Comparison of ENCODE assay signal across 1 cellular context in genomic region chr17:7840875-7841274, GRCh38.
TF ChIP-seq lines count a peak whose summit lies in the region.

No MANE protein-coding gene starts in this region.

TF ChIP-seq in endothelial cell of umbilical vein, 7 proteins besides CTCF, POLR2A, EP300 and RAD21:
- TF ChIP-seq MAX (IDR thresholded peaks at IDR 0.05; ENCODE audit: insufficient read depth, insufficient read length) (no peak), POLR2AphosphoS5 (IDR thresholded peaks at IDR 0.05; ENCODE audit: insufficient read depth, low read depth, low read length) (no peak), MYC (IDR thresholded peaks at IDR 0.05; ENCODE audit: low read depth, low read length) (no peak), GATA2 (IDR thresholded peaks at IDR 0.05; ENCODE audit: insufficient read depth, insufficient read length, low read depth, low read length) (no peak), JUN (IDR thresholded peaks at IDR 0.05; ENCODE audit: borderline replicate concordance, insufficient read depth, insufficient read length, low read depth) (no peak), EZH2 (IDR thresholded peaks at IDR 0.05; ENCODE audit: borderline replicate concordance, low read depth, low read length, severe bottlenecking) (no peak), FOS (IDR thresholded peaks at IDR 0.05; ENCODE audit: borderline replicate concordance, insufficient read depth, low read length) (no peak)
TF ChIP-seq in endothelial cell of umbilical vein: peak in this region for 0.
